In the genomic region with DNA sequence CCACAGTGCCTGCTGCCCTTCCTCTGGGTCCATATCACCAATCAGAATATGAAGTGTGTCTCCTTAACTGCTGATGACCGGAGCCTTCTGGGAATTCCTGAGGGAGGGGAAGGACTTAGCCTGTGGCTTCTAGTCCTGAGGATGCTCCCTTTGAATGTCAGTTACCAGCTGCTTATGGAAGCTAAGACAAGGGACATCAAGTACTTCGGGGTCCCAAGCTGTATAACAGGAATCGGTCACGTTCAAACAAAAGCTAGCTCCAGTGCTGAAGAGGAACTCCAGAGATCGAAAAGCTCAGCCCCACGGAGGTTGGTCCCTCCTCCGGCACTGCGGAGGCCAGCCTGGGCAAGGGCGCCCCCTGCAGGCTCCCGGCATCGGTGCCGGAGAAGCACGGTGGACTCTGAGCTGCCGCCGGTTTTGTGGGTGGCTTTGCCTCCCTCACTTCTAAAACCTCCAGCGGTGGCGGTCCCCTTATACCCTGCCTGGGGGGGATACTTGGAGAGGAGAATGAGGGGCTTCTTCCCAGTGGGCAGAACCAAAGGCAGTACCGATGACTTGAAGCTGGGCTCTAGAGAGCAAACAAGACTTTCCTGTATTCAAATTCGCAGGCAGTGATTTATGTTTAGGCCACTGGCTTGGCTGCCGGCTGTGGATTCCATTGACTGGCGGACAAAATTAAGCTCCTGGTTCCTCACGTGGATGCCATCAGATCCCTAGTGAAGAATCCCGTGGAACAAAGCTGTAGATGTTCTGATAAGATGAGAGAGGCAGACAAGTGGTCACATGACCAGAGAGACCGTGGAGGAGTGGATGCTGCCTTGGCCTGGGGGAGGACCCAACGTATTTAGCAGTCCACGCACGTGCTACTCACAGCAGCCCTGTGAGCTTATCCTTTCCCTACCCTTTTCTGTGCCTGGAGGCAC, we compare ENCODE assay signal across 8 cellular contexts. TPM values are rescaled to one million over a fixed set of nuclear protein-coding genes. Genes with fewer than 3 reads are reported as not detected.
DNase-seq lines count a peak whose midpoint lies in the region; ATAC-seq and TF ChIP-seq lines count a peak whose summit lies in the region.

No MANE protein-coding gene starts in this region.

- H3K4me2 ChIP-seq in IMR-90 (ENCODE audit: low read depth, low read length) (peak overlapping the region; percentile 77), OCI-LY3 (ENCODE audit: low read length) (peak overlapping the region; percentile 90)

- dilution Hi-C loops in IMR-90 (cut with HindIII; ENCODE audit: low sequenced_read_pairs, unreplicated experiment) = no loop called here

- H2BK20ac ChIP-seq in IMR-90 (ENCODE audit: low read depth, low read length) = peak overlapping the region; percentile 98

- H3K18ac ChIP-seq in IMR-90 (ENCODE audit: low read depth, low read length) = peak overlapping the region; percentile 84

- H3K9me3 ChIP-seq in CD4-positive, alpha-beta T cell (ENCODE audit: control insufficient read depth, low read length) = no peaks in the 10 kb centered on the region
- H3K9me3 ChIP-seq in IMR-90 (ENCODE audit: control insufficient read depth, insufficient read depth, low read length) (no peaks in the 10 kb centered on the region), OCI-LY3 (ENCODE audit: insufficient read depth, low read length) (no peaks in the 10 kb centered on the region), muscle layer of colon (ENCODE audit: low read length) (no peaks in the 10 kb centered on the region)

- peak overlapping the region; percentile 99 for H3K4ac ChIP-seq in IMR-90 (ENCODE audit: low read depth, low read length)

- H4K5ac ChIP-seq in IMR-90 (ENCODE audit: low read depth, low read length) = peak overlapping the region; percentile 84

- 0 out of 4 replicates have a peak, but pooled peaks cover 0 to 2% of the 10 kb centered on the region in 2 experiments for H3K79me1 ChIP-seq in IMR-90 (ENCODE audit: low read depth in 1 of 2, low read length in 2 of 2)

- H2AFZ ChIP-seq in IMR-90 (replicated peaks; ENCODE audit: low read length, poor library complexity) = peak overlapping the region; percentile 97
- peak overlapping the region; percentile 93 for H2AFZ ChIP-seq in OCI-LY3 (ENCODE audit: low read depth, low read length)

- no peaks in the 10 kb centered on the region for H3K36me3 Mint-ChIP-seq in CD4-positive, alpha-beta T cell (ENCODE audit: low read depth)
- H3K36me3 Mint-ChIP-seq in activated T-cell treated with anti-CD3 and anti-CD28 coated beads, Interleukin-2, amount 50 U/mL, for 24 hours (ENCODE audit: low read depth) = no peaks in the 10 kb centered on the region

- peak; percentile 72 to 91 (median 86) for DNase-seq in CD4-positive, alpha-beta T cell
- peak; percentile 94 for DNase-seq in GM20000 (ENCODE audit: low spot score)
- peak; percentile 73 for DNase-seq in IMR-90
- DNase-seq in activated T-cell treated with anti-CD3 and anti-CD28 coated beads, Interleukin-2, amount 50 U/mL, for 24 hours = peak; percentile 94
- peak; percentile 67 to 79 for DNase-seq in stimulated activated CD8-positive, alpha-beta memory T cell treated with anti-CD3 and anti-CD28 coated beads, Interleukin-4, amount 100 ng/mL, for 4 hours (ENCODE audit: low read depth in 2 of 2, low spot score in 1 of 2)

- H3K4me3 ChIP-seq in IMR-90 (ENCODE audit: insufficient read depth, low read depth, low read length) = peak overlapping the region; percentile 49
- H3K4me3 ChIP-seq in OCI-LY3 (ENCODE audit: low read length) = peak overlapping the region; percentile 77
- peak overlapping the region; percentile 34 to 82 for H3K4me3 ChIP-seq in muscle layer of colon (ENCODE audit: low read depth in 1 of 2, low read length in 2 of 2)

- no TSS peak for BruUV-seq in IMR-90 (replicated peaks; lab: Mats Ljungman, UMichigan)

- H3K4me1 Mint-ChIP-seq in CD4-positive, alpha-beta T cell (ENCODE audit: low read depth) = peaks cover 12% of the 10 kb centered on the region
- peaks cover 20% of the 10 kb centered on the region for H3K4me1 Mint-ChIP-seq in activated T-cell treated with anti-CD3 and anti-CD28 coated beads, Interleukin-2, amount 50 U/mL, for 24 hours (ENCODE audit: low read depth)

- intact Hi-C loops in CD4-positive, alpha-beta T cell (cut with DNase I, micrococcal nuclease) = loop anchor here (1.0 to 5.0 kb wide), 7 partner anchors 181 to 470 kb away; a partner anchor contains a TSS
- intact Hi-C loops in IMR-90 (cut with micrococcal nuclease) = loop anchor here (1.0 to 5.0 kb wide), 4 partner anchors 96 to 472 kb away; a partner anchor contains a TSS

- peak overlapping the region; percentile 88 for H3K56ac ChIP-seq in IMR-90 (ENCODE audit: extremely low read depth, insufficient read depth, low read length)

- peak overlapping the region; percentile 95 for H4K91ac ChIP-seq in IMR-90 (ENCODE audit: insufficient read depth, low read depth, low read length)

- H2BK5ac ChIP-seq in IMR-90 (ENCODE audit: low read depth, low read length, poor library complexity, severe bottlenecking) = peak overlapping the region; percentile 87

- no peaks in the 10 kb centered on the region for H3K79me2 ChIP-seq in OCI-LY3 (ENCODE audit: low read length)

- H3K4me3 Mint-ChIP-seq in CD4-positive, alpha-beta T cell = peak overlapping the region; percentile 66
- peak overlapping the region; percentile 72 for H3K4me3 Mint-ChIP-seq in activated T-cell treated with anti-CD3 and anti-CD28 coated beads, Interleukin-2, amount 50 U/mL, for 24 hours

- H3K27ac Mint-ChIP-seq in CD4-positive, alpha-beta T cell = peak overlapping the region; percentile 65
- peak overlapping the region; percentile 76 for H3K27ac Mint-ChIP-seq in activated T-cell treated with anti-CD3 and anti-CD28 coated beads, Interleukin-2, amount 50 U/mL, for 24 hours

- no peaks in the 10 kb centered on the region for H3K9me3 Mint-ChIP-seq in CD4-positive, alpha-beta T cell
- no peaks in the 10 kb centered on the region for H3K9me3 Mint-ChIP-seq in activated T-cell treated with anti-CD3 and anti-CD28 coated beads, Interleukin-2, amount 50 U/mL, for 24 hours

- H2BK15ac ChIP-seq in IMR-90 (ENCODE audit: low read depth, low read length) = peak overlapping the region; percentile 91

- H3K4me1 ChIP-seq in IMR-90 (ENCODE audit: control insufficient read depth, insufficient read depth, low read length) (0 out of 2 replicates have a peak, but pooled peaks cover 3% of the 10 kb centered on the region), OCI-LY3 (ENCODE audit: low read length) (peaks cover 19% of the 10 kb centered on the region), muscle layer of colon (ENCODE audit: insufficient read depth, low read length) (peaks cover 12% of the 10 kb centered on the region)

- peak overlapping the region; percentile 100 for H3K14ac ChIP-seq in IMR-90 (replicated peaks; ENCODE audit: low read depth, low read length)

- H3K9me1 ChIP-seq in IMR-90 (ENCODE audit: insufficient read depth, low read length) = peaks cover 6% of the 10 kb centered on the region; the same call in 1 of the 2 replicates

- H3K23ac ChIP-seq in IMR-90 (ENCODE audit: low read depth, low read length) = peak overlapping the region; percentile 97

- TF ChIP-seq POLR2A in IMR-90 (IDR thresholded peaks at IDR 0.05; ENCODE audit: low read depth, low read length) = peak; percentile 53; the same call in 1 of the 2 replicates

- peak overlapping the region; percentile 10; the same call in 1 of the 2 replicates for H2AK5ac ChIP-seq in IMR-90 (ENCODE audit: low read depth, low read length)

- in situ Hi-C loops in IMR-90 (cut with MboI; ENCODE audit: low sequenced_read_pairs) = loop anchor here (5.0 to 10.0 kb wide), 2 partner anchors 285 to 473 kb away; no protein-coding TSS in a partner anchor

- H3K9ac ChIP-seq in IMR-90 (ENCODE audit: low read depth, low read length) (peak overlapping the region; percentile 72), OCI-LY3 (ENCODE audit: low read length) (peak overlapping the region; percentile 76), muscle layer of colon (ENCODE audit: low read length) (peak overlapping the region; percentile 25)

- TF ChIP-seq RAD21 in IMR-90 (IDR thresholded peaks at IDR 0.05; ENCODE audit: low read length) = peak; percentile 97

- peak overlapping the region; percentile 99 for H2BK120ac ChIP-seq in IMR-90 (ENCODE audit: low read depth, low read length)

- whole genome bisulfite sequencing in IMR-90 (ENCODE audit: extremely low coverage in 2 of 2, insufficient read length in 1 of 2), 2 experiments = 13% methylated on average over 6 of the region's 27 CpGs; no CpG with 5 or more reads in 1 of the 2 experiments

- H3K27ac ChIP-seq in CD4-positive, alpha-beta T cell (ENCODE audit: low read depth, low read length) = no peak overlapping the region
- peak overlapping the region; percentile 62 for H3K27ac ChIP-seq in IMR-90 (ENCODE audit: insufficient read depth, low read length)
- H3K27ac ChIP-seq in OCI-LY3 (ENCODE audit: low read length) = peak overlapping the region; percentile 37
- peak overlapping the region; percentile 40 for H3K27ac ChIP-seq in muscle layer of colon (ENCODE audit: low read depth, low read length)

- peaks cover 13% of the 10 kb centered on the region for H3K27me3 Mint-ChIP-seq in CD4-positive, alpha-beta T cell
- H3K27me3 Mint-ChIP-seq in activated T-cell treated with anti-CD3 and anti-CD28 coated beads, Interleukin-2, amount 50 U/mL, for 24 hours = no peaks in the 10 kb centered on the region

- no peaks in the 10 kb centered on the region for H3K27me3 ChIP-seq in CD4-positive, alpha-beta T cell (ENCODE audit: control insufficient read depth, insufficient read depth, low read length)
- H3K27me3 ChIP-seq in IMR-90 (ENCODE audit: control insufficient read depth, insufficient read depth, low read length) = no peaks in the 10 kb centered on the region
- H3K27me3 ChIP-seq in OCI-LY3 (ENCODE audit: low read depth, low read length) = no peaks in the 10 kb centered on the region
- H3K27me3 ChIP-seq in muscle layer of colon (ENCODE audit: control insufficient read depth in 1 of 2, insufficient read depth in 2 of 2, low read length in 2 of 2) = no peaks in the 10 kb centered on the region

- peak overlapping the region; percentile 55 to 96 for H4K8ac ChIP-seq in IMR-90 (ENCODE audit: low read depth in 2 of 2, low read length in 2 of 2)

- H4K20me1 ChIP-seq in IMR-90 (ENCODE audit: insufficient read depth, low read length) = no peaks in the 10 kb centered on the region
- no peaks in the 10 kb centered on the region for H4K20me1 ChIP-seq in OCI-LY3 (ENCODE audit: insufficient read depth, low read length)

- peak overlapping the region; percentile 72 for H2AK9ac ChIP-seq in IMR-90 (replicated peaks; ENCODE audit: low read depth, low read length, poor library complexity)

- CTCF ChIA-PET in CD4-positive, alpha-beta T cell (lab: Charles Lee) = interaction anchor here (0.6 to 2.1 kb wide), 56 partner anchors 8 to 969 kb away, joined by 3 to 44 read pairs (median 4); a partner anchor contains a TSS
- CTCF ChIA-PET in IMR-90 (lab: Yijun Ruan, JAX) = interaction anchor here (0.6 to 1.7 kb wide), 41 partner anchors 9 to 459 kb away, joined by 3 to 18 read pairs (median 4); a partner anchor contains a TSS

- POLR2A ChIA-PET in CD4-positive, alpha-beta T cell (lab: Charles Lee) = interaction anchor here (0.6 to 2.5 kb wide), 16 partner anchors 10 to 381 kb away, joined by 3 to 19 read pairs (median 4); a partner anchor contains a TSS
- POLR2A ChIA-PET in IMR-90 (lab: Charles Lee; ENCODE audit: unreplicated experiment) = no interaction called here

- H3K36me3 ChIP-seq in IMR-90 (ENCODE audit: control insufficient read depth, insufficient read depth, low read length) (no peaks in the 10 kb centered on the region), OCI-LY3 (replicated peaks; ENCODE audit: low read depth, low read length) (no peaks in the 10 kb centered on the region), muscle layer of colon (ENCODE audit: insufficient read depth, low read length) (no peaks in the 10 kb centered on the region)

- peak; percentile 93 for TF ChIP-seq CTCF in CD4-positive, alpha-beta T cell (IDR thresholded peaks at IDR 0.05)
- peak; percentile 92 for TF ChIP-seq CTCF in GM20000 (IDR thresholded peaks at IDR 0.05; ENCODE audit: extremely low read depth, missing control alignments)
- peak; percentile 95 for TF ChIP-seq CTCF in IMR-90 (conservative IDR thresholded peaks at IDR 0.05; ENCODE audit: low read depth, low read length)
- peak; percentile 100 for TF ChIP-seq CTCF in OCI-LY3 (IDR thresholded peaks at IDR 0.05; ENCODE audit: low read depth, low read length)

- peak; percentile 98 for ATAC-seq in CD4-positive, alpha-beta T cell (ENCODE audit: poor library complexity)
- peak; percentile 99 for ATAC-seq in IMR-90 (ENCODE audit: low read depth)
- peak; percentile 98 for ATAC-seq in esophagus mucosa

RNA-seq across cellular contexts. Expression of a gene that starts 16.2 kb away (rescaled TPM):
- total RNA-seq in CD4-positive, alpha-beta T cell = 10 to 100 TPM; 27.4 to 27.7 TPM
- total RNA-seq in IMR-90 (2012; rRNA removed) = 32.3 and 42.8 TPM in 2 replicates
- 6.3 and 7.7 TPM in 2 replicates for polyA plus RNA-seq in IMR-90 (2012; rRNA removed)
- polyA plus RNA-seq in IMR-90 (2012; cell fraction: cytosol; rRNA removed) = 1.2 and 1.4 TPM in 2 replicates
- polyA plus RNA-seq in IMR-90 (2012; cell fraction: nucleus; rRNA removed; ENCODE audit: low replicate concordance) = 3.0 and 26.2 TPM in 2 replicates
- 15.0 TPM for total RNA-seq in esophagus mucosa

Comparison
In these comparisons a context has a peak if more than half of its experiments do, and no peak if none do; other contexts are left out.
1. H3K9ac ChIP-seq: peak in every context shown above with its lines; median percentile 76 in OCI-LY3; 72 in IMR-90; 25 in muscle layer of colon.